Comparison of ENCODE assay signal across 23 cellular contexts in genomic region chrX:41933546-41933945, GRCh38. TPM values are rescaled to one million over a fixed set of nuclear protein-coding genes. Genes with fewer than 3 reads are reported as not detected.
DNase-seq lines count a peak whose midpoint lies in the region; ATAC-seq, FAIRE-seq and TF ChIP-seq lines count a peak whose summit lies in the region.
"Had no signal": no experiment of that assay in that cellular context is flagged by ENCODE, and none has a peak within 500 bp of the region (broad histone marks: within the 10 kb centered on the region; RNA-seq: fewer than 3 reads in every experiment).

No MANE protein-coding gene starts in this region.

- H3K9me1 ChIP-seq in K562 (ENCODE audit: control insufficient read depth, insufficient read depth, low read length): no peaks in the 10 kb centered on the region

- no peaks in the 10 kb centered on the region for H3K4me1 ChIP-seq in K562 (replicated peaks in 1 of 2; ENCODE audit: control insufficient read depth in 2 of 2, insufficient read depth in 2 of 2, low read length in 2 of 2)

- no peaks in the 10 kb centered on the region for H4K20me1 ChIP-seq in K562 (replicated peaks; ENCODE audit: control insufficient read depth, insufficient read depth, low read length)

- peaks cover 5% of the 10 kb centered on the region for H3K4me1 Mint-ChIP-seq in activated T-cell treated with anti-CD3 and anti-CD28 coated beads, Interleukin-2, amount 50 U/mL, for 72 hours (ENCODE audit: low read depth)
- no peaks in the 10 kb centered on the region for H3K4me1 Mint-ChIP-seq in type B pancreatic cell (ENCODE audit: unreplicated experiment)

- POLR2A ChIA-PET in K562 (lab: Yijun Ruan, JAX): no interaction called here

- WGBS in K562 (ENCODE audit: insufficient coverage, low coverage, missing lambda C conversion rate): 2% methylated on average over 4 of the region's 6 CpGs

- TF ChIP-seq EP300 in K562 (IDR thresholded peaks at IDR 0.05; ENCODE audit: low read length): peak; percentile 56; the same call in 1 of the 2 replicates

- no peaks in the 10 kb centered on the region for H3K36me3 ChIP-seq in K562 (ENCODE audit: control insufficient read depth, insufficient read depth, low read length)

- H3K27me3 Mint-ChIP-seq in activated T-cell treated with anti-CD3 and anti-CD28 coated beads, Interleukin-2, amount 50 U/mL, for 72 hours (ENCODE audit: low read depth): peaks cover 16% of the 10 kb centered on the region
- H3K27me3 Mint-ChIP-seq in type B pancreatic cell: no peaks in the 10 kb centered on the region

- H3K4me2 ChIP-seq in K562 (ENCODE audit: insufficient read depth, low read length): no peak overlapping the region
- H3K4me2 ChIP-seq: SK-N-SH had no signal

- H3K79me2 ChIP-seq in K562 (ENCODE audit: control insufficient read depth, insufficient read depth, low read length): no peaks in the 10 kb centered on the region

- no peaks in the 10 kb centered on the region for H3K9me3 Mint-ChIP-seq in activated T-cell treated with anti-CD3 and anti-CD28 coated beads, Interleukin-2, amount 50 U/mL, for 72 hours
- peaks cover 3% of the 10 kb centered on the region for H3K9me3 Mint-ChIP-seq in type B pancreatic cell

- BruUV-seq in K562 (replicated peaks; lab: Mats Ljungman, UMichigan): no TSS peak

- TF ChIP-seq CTCF in K562 (IDR thresholded peaks at IDR 0.05 in 2 of 3, conservative IDR thresholded peaks at IDR 0.05 in 1 of 3; ENCODE audit: insufficient read depth in 2 of 3, low read depth in 1 of 3, low read length in 3 of 3) (no peak), type B pancreatic cell (conservative IDR thresholded peaks at IDR 0.05) (no peak)

- H3K4me3 Mint-ChIP-seq in activated T-cell treated with anti-CD3 and anti-CD28 coated beads, Interleukin-2, amount 50 U/mL, for 72 hours: no peak overlapping the region
- no peak overlapping the region for H3K4me3 Mint-ChIP-seq in type B pancreatic cell

- CTCF ChIA-PET in K562 (lab: Yijun Ruan, JAX; ENCODE audit: low intra/inter-chr PET ratio): no interaction called here

- no peaks in the 10 kb centered on the region for H3K36me3 Mint-ChIP-seq in activated T-cell treated with anti-CD3 and anti-CD28 coated beads, Interleukin-2, amount 50 U/mL, for 72 hours (ENCODE audit: insufficient read depth in 2 of 2)
- no peaks in the 10 kb centered on the region for H3K36me3 Mint-ChIP-seq in type B pancreatic cell

- no peak for TF ChIP-seq POLR2A in K562 (conservative IDR thresholded peaks at IDR 0.05)
- no peak for TF ChIP-seq POLR2A in GM12891 (IDR thresholded peaks at IDR 0.05; ENCODE audit: low read depth, low read length)

- no peak overlapping the region for H3K4me3 ChIP-seq in K562
- H3K4me3 ChIP-seq: GM23248 had no signal

- in situ Hi-C loops in K562 (cut with MboI): loop anchor here (25.0 kb wide), 1 partner anchor 396 kb away; no protein-coding TSS in a partner anchor

- H3K27me3 ChIP-seq in K562 (ENCODE audit: control insufficient read depth in 2 of 2, insufficient read depth in 2 of 2, low read length in 2 of 2): no peaks in the 10 kb centered on the region

- no peak for DNase-seq in activated T-cell treated with anti-CD3 and anti-CD28 coated beads, Interleukin-2, amount 50 U/mL, for 72 hours
- DNase-seq in activated T-cell treated with anti-CD3 and anti-CD28 coated beads, Interleukin-2, amount 50 U/mL, for 48 hours: no peak
- DNase-seq in HTR-8/SVneo (ENCODE audit: insufficient read length, low spot score): no peak
- peak in 2 of 4 experiments; percentile 12 to 17 for DNase-seq in K562 (ENCODE audit: extremely low read depth in 1 of 4, low spot score in 3 of 4)
- no peak for DNase-seq in GM12891 (ENCODE audit: insufficient read length, low spot score)
- DNase-seq in DMS53 (lab: John Stamatoyannopoulos, UW): no peak
- no peak for DNase-seq in type B pancreatic cell (ENCODE audit: extremely low spot score, unreplicated experiment)
- DNase-seq: AML-193, COR-L47, DMS 273 treated with DMSO at 0.1 percent for 48 hours, GM23248, HCEC 1CT, MV-4-11, NCI-H1417, NCI-H187, NCI-H2227 treated with DMSO at 0.1 percent for 48 hours, NCI-H524, NCI-H82, PC-3, RPMI8226, SHP77 treated with DMSO at 0.1 percent for 48 hours, SK-N-SH had no signal

- peak; percentile 23 for FAIRE-seq in HTR-8/SVneo (lab: Jason Lieb, UNC)
- no peak for FAIRE-seq in K562 (lab: Jason Lieb, UNC)
- FAIRE-seq in GM12891 (lab: Jason Lieb, UNC): no peak

- intact Hi-C loops in K562 (cut with micrococcal nuclease): no loop called here

- ATAC-seq in activated T-cell treated with anti-CD3 and anti-CD28 coated beads, Interleukin-2, amount 50 U/mL, for 72 hours (replicated peaks in 1 of 2): peak; percentile 37 to 86
- no peak for ATAC-seq in K562
- ATAC-seq: PC-3 had no signal

- no peak overlapping the region for H3K9ac ChIP-seq in K562 (ENCODE audit: insufficient read depth in 1 of 2, low read depth in 2 of 2, low read length in 2 of 2)
- H3K9ac ChIP-seq: GM23248, SK-N-SH had no signal

- TF ChIP-seq RAD21 in K562 (CRISPR knock-in tag; conservative IDR thresholded peaks at IDR 0.05 in 1 of 2, IDR thresholded peaks at IDR 0.05 in 1 of 2): no peak

- no peak overlapping the region for H3K27ac ChIP-seq in K562 (ENCODE audit: extremely low read depth, low read depth, low read length)
- H3K27ac ChIP-seq: C4-2B, GM23248 had no signal

- H2AFZ ChIP-seq in K562 (ENCODE audit: low read depth, low read length): no peak overlapping the region
- H2AFZ ChIP-seq: GM23248 had no signal

- H3K9me3 ChIP-seq in K562 (replicated peaks; ENCODE audit: control insufficient read depth, insufficient read depth, low read depth, low read length): no peaks in the 10 kb centered on the region
- H3K9me3 ChIP-seq: SK-N-SH had no signal

- no peak overlapping the region for H3K27ac Mint-ChIP-seq in activated T-cell treated with anti-CD3 and anti-CD28 coated beads, Interleukin-2, amount 50 U/mL, for 72 hours
- H3K27ac Mint-ChIP-seq in type B pancreatic cell: no peak overlapping the region

TF ChIP-seq in K562, 482 proteins besides CTCF, POLR2A, EP300 and RAD21 (continues in another document):
- TF ChIP-seq NR2C2 (CRISPR knock-in tag; IDR thresholded peaks at IDR 0.05): no peak
- TF ChIP-seq NR2C2 (tag; IDR thresholded peaks at IDR 0.05): no peak

TF ChIP-seq in GM12891, 5 proteins besides CTCF, POLR2A, EP300 and RAD21:
- TF ChIP-seq TAF1 (IDR thresholded peaks at IDR 0.05; ENCODE audit: low read depth, low read length) (no peak), PAX5 (IDR thresholded peaks at IDR 0.05; ENCODE audit: insufficient read depth, low read length, severe bottlenecking) (no peak), POLR2AphosphoS5 (IDR thresholded peaks at IDR 0.05; ENCODE audit: low read depth, low read length) (no peak), POU2F2 (IDR thresholded peaks at IDR 0.05; ENCODE audit: low read depth, low read length) (no peak), SPI1 (IDR thresholded peaks at IDR 0.05; ENCODE audit: low read depth, low read length) (no peak)

RNA-seq across cellular contexts. Expression of gene CASK, which starts 10.2 kb away (rescaled TPM):
- 10 to 100 TPM; 24.0 to 36.3 TPM for total RNA-seq in activated T-cell treated with anti-CD3 and anti-CD28 coated beads, Interleukin-2, amount 50 U/mL, for 72 hours
- total RNA-seq in K562 (2011; cell fraction: chromatin; rRNA removed; ENCODE audit: low replicate concordance): 7.2 and 10.1 TPM in 2 replicates
- total RNA-seq in K562 (2011; cell fraction: nucleolus; rRNA removed): 3.0 and 4.3 TPM in 2 replicates
- total RNA-seq in K562 (2011; cell fraction: nucleoplasm; rRNA removed): 5.0 and 5.8 TPM in 2 replicates
- 2.4 and 5.4 TPM in 2 replicates for total RNA-seq in K562 (2014; rRNA removed)
- 6.3 TPM in 2 replicates for total RNA-seq in K562 (2014; rRNA removed; fragmentation: Illumina TruSeq; extraction: Trizol)
- total RNA-seq in K562 (2015; rRNA removed; fragmentation: Illumina TruSeq; extraction: Trizol): 4.9 and 5.3 TPM in 2 replicates
- 5.7 and 7.4 TPM in 2 replicates for total RNA-seq in K562 (2021)
- 1.9 and 5.2 TPM in 2 replicates for polyA plus RNA-seq in K562 (2011; rRNA removed)
- polyA plus RNA-seq in K562 (2011; cell fraction: cytosol; rRNA removed): 1.3 TPM in 2 replicates
- 1.4 and 1.7 TPM in 2 replicates for polyA plus RNA-seq in K562 (2011; cell fraction: nucleus; rRNA removed)
- polyA plus RNA-seq in K562 (2012): 4.7 and 5.2 TPM in 2 replicates
- 2.6 and 3.1 TPM in 2 replicates for polyA plus RNA-seq in K562 (2014; fragmentation: Illumina TruSeq; extraction: Trizol)
- polyA plus RNA-seq in K562 (2014; fragmentation: Nextera tagmentation; extraction: Ambion mirVana): 1 to 10 TPM; 1.3 to 1.5 TPM
- 2.3 and 3.8 TPM in 2 replicates for polyA plus RNA-seq in K562 (2014; rRNA removed)
- polyA minus RNA-seq in K562 (2011; rRNA and poly(A)+ RNA removed): 4.0 and 9.8 TPM in 2 replicates
- 1.6 and 9.1 TPM in 2 replicates for polyA minus RNA-seq in K562 (2011; cell fraction: cytosol; rRNA and poly(A)+ RNA removed)
- polyA minus RNA-seq in K562 (2011; cell fraction: nucleus; rRNA and poly(A)+ RNA removed): 2.2 and 5.4 TPM in 2 replicates
- 0.39 TPM for polyA plus RNA-seq in GM12891 (2012; ENCODE audit: low read depth, missing spikeins)
- total RNA-seq in type B pancreatic cell (ENCODE audit: low replicate concordance): 93.8 and 123 TPM in 2 replicates
